15 cellular contexts compared by ENCODE assay signal in the genomic region with DNA sequence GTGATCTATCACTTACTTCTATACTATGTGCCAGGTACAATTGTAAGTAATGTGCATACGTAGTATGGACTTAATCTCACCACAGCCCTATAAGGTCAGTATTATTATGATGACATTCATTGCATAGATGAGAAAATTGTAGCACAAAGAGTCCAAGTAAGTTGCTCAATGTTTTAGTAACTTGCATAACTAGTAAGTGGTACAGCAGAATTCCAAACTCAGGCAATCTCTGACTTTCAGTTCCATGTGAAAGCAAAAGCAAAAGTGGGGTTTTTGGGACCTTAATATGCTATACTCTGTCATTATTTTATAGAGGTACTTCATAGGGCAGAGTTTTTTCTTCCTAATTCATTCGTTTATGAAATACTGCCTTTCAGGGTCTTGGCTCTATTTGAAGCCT.
A peak's percentile ranks its signal among the peaks of the same experiment; 100 is the strongest.
DNase-seq lines count a peak whose midpoint lies in the region; ATAC-seq and TF ChIP-seq lines count a peak whose summit lies in the region.
"Had no signal": no experiment of that assay in that cellular context is flagged by ENCODE, and none has a peak within 500 bp of the region (broad histone marks: within the 10 kb centered on the region; RNA-seq: fewer than 3 reads in every experiment).

No MANE protein-coding gene starts in this region.

- H3K36me3 Mint-ChIP-seq in MCF 10A (ENCODE audit: insufficient read depth, unreplicated experiment), result no peaks in the 10 kb centered on the region

- no peak overlapping the region for H3K4me3 ChIP-seq in breast epithelium
- no peak overlapping the region for H3K4me3 ChIP-seq in fibroblast of the aortic adventitia (ENCODE audit: low read depth, low read length)
- H3K4me3 ChIP-seq: testis had no signal

- no TSS peak for BruUV-seq in MCF 10A (replicated peaks; lab: Mats Ljungman, UMichigan)

- DNase-seq in MCF 10A (ENCODE audit: unreplicated experiment) (peak; percentile 42), breast epithelium (ENCODE audit: low spot score in 2 of 2) (no peak), OCI-M1 (lab: John Stamatoyannopoulos, UW) (peak; percentile 45), fibroblast of the aortic adventitia (ENCODE audit: low read depth) (peak; percentile 85), stromal cell of bone marrow (ENCODE audit: low read depth) (peak; percentile 61), activated gamma-delta T cell (lab: John Stamatoyannopoulos, UW) (no peak), HT-29 (ENCODE audit: low spot score) (no peak)
- DNase-seq: 8988T; activated effector memory CD4-positive, alpha-beta T cell treated with Interleukin-2 at 50 U/mL for 16 hours; effector CD4-positive, alpha-beta T cell; NCI-H1417 treated with DMSO at 0.1 percent for 48 hours; NCI-H446 treated with DMSO at 0.1 percent for 48 hours; testis had no signal

- intact Hi-C loops in MCF 10A (cut with micrococcal nuclease) (no loop called here), breast epithelium (cut with DNase I; ENCODE audit: low total_unique reads) (no loop called here)

- no peaks in the 10 kb centered on the region for H3K36me3 ChIP-seq in breast epithelium

- no peaks in the 10 kb centered on the region for H3K27me3 ChIP-seq in breast epithelium
- H3K27me3 ChIP-seq: testis had no signal

- H3K4me1 ChIP-seq in breast epithelium, result no peaks in the 10 kb centered on the region
- H3K4me1 ChIP-seq: testis had no signal

- H3K4me3 Mint-ChIP-seq in MCF 10A (ENCODE audit: unreplicated experiment), result peak overlapping the region; percentile 41
- H3K4me3 Mint-ChIP-seq: neural crest cell had no signal

- ATAC-seq in GM18517 (IDR thresholded peaks at IDR 0.05; ENCODE audit: unreplicated experiment), result no peak

- H3K27me3 Mint-ChIP-seq in MCF 10A (ENCODE audit: insufficient read depth, unreplicated experiment), result no peaks in the 10 kb centered on the region

- peaks cover 6% of the 10 kb centered on the region for H3K4me1 Mint-ChIP-seq in MCF 10A (ENCODE audit: insufficient read depth, unreplicated experiment)
- H3K4me1 Mint-ChIP-seq: neural crest cell had no signal

- CTCF ChIA-PET in MCF 10A (lab: Yijun Ruan, JAX), result interaction anchor here (1.4 to 1.7 kb wide), 3 partner anchors 10 to 66 kb away, joined by 6 to 9 read pairs (median 7); no protein-coding TSS in a partner anchor

- POLR2A ChIA-PET in MCF 10A (lab: Yijun Ruan, JAX), result interaction anchor here (0.6 to 0.8 kb wide), 2 partner anchors 8 to 56 kb away, joined by 3 read pairs; no protein-coding TSS in a partner anchor

- TF ChIP-seq POLR2A in breast epithelium (IDR thresholded peaks at IDR 0.05), result no peak

- no peak overlapping the region for H3K27ac ChIP-seq in breast epithelium
- H3K27ac ChIP-seq: testis had no signal

- no peak for TF ChIP-seq CTCF in MCF 10A (IDR thresholded peaks at IDR 0.05; ENCODE audit: unreplicated experiment)
- no peak for TF ChIP-seq CTCF in breast epithelium (IDR thresholded peaks at IDR 0.05)
- TF ChIP-seq CTCF in fibroblast of the aortic adventitia (IDR thresholded peaks at IDR 0.05; ENCODE audit: insufficient read depth, low read length), result no peak

- peak overlapping the region; percentile 79 for H3K27ac Mint-ChIP-seq in MCF 10A (ENCODE audit: low read depth, unreplicated experiment)

- H3K9me3 Mint-ChIP-seq in MCF 10A (ENCODE audit: unreplicated experiment), result no peaks in the 10 kb centered on the region

- no peaks in the 10 kb centered on the region for H3K9me3 ChIP-seq in breast epithelium
- H3K9me3 ChIP-seq: testis had no signal

Comparison
In these comparisons a context has a peak if more than half of its experiments do, and no peak if none do; other contexts are left out.
1. DNase-seq: peak in MCF 10A (single experiment), OCI-M1 (single experiment), fibroblast of the aortic adventitia (single experiment) and stromal cell of bone marrow (single experiment); none in breast epithelium (0 of 2), activated gamma-delta T cell (single experiment) and HT-29 (single experiment).